ENCODE assay signal across 16 cellular contexts in the genomic region with DNA sequence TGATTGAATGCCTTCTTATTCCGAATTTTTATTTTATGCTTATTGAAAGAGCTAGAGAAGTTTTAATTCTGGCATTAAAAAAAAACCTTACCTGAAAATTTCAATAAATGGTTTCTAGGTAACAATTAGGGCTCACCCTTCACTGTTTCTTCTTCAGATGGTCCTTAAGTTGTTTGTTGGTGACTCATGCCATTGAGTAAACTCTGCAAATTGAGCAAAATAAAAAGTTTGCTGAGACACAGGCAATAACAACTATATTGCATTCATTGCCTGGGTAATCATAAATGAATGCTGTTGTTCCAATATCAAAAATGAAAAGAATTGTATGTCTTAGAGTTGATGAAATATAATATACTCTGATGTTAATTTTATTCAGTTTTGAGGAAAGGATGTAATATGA.
A peak's percentile ranks its signal among the peaks of the same experiment; 100 is the strongest.
DNase-seq lines count a peak whose midpoint lies in the region; TF ChIP-seq lines count a peak whose summit lies in the region.
"Had no signal": no experiment of that assay in that cellular context is flagged by ENCODE, and none has a peak within 500 bp of the region (broad histone marks: within the 10 kb centered on the region; RNA-seq: fewer than 3 reads in every experiment).

No MANE protein-coding gene starts in this region.

- H4K8ac ChIP-seq in mesenchymal stem cell (ENCODE audit: low read length): no peak overlapping the region

- intact Hi-C loops in colonic mucosa (cut with DNase I): no loop called here

- no peak overlapping the region for H2BK120ac ChIP-seq in mesenchymal stem cell (ENCODE audit: low read depth, low read length)

- no peak overlapping the region for H3K23ac ChIP-seq in mesenchymal stem cell (ENCODE audit: low read length in 2 of 2)

- H3K9ac ChIP-seq in GM23248 (no peak overlapping the region), mesenchymal stem cell (ENCODE audit: low read length) (no peak overlapping the region), colonic mucosa (ENCODE audit: low read depth in 2 of 2, low read length in 2 of 2) (no peak overlapping the region)

- H3K36me3 Mint-ChIP-seq in activated CD4-positive, alpha-beta memory T cell treated with anti-CD3 and anti-CD28 coated beads, Interleukin-2, amount 10 ng/mL, durations not matched to agents 7 days and 5 days (ENCODE audit: low read depth): no peaks in the 10 kb centered on the region

- no peaks in the 10 kb centered on the region for H3K27me3 Mint-ChIP-seq in activated CD4-positive, alpha-beta memory T cell treated with anti-CD3 and anti-CD28 coated beads, Interleukin-2, amount 10 ng/mL, durations not matched to agents 7 days and 5 days
- H3K27me3 Mint-ChIP-seq: B cell; CD4-positive, alpha-beta T cell had no signal

- H3K27ac ChIP-seq in GM23248 (no peak overlapping the region), mesenchymal stem cell (ENCODE audit: low read length, poor library complexity, severe bottlenecking) (no peak overlapping the region), colonic mucosa (no peak overlapping the region)

- peaks cover 5% of the 10 kb centered on the region; the same call in 1 of the 2 replicates for H3K79me2 ChIP-seq in GM23248 (ENCODE audit: insufficient read depth)

- no peak overlapping the region for H3K4ac ChIP-seq in mesenchymal stem cell (ENCODE audit: low read depth in 1 of 2, low read length in 2 of 2)

- CTCF ChIA-PET in activated CD4-positive, alpha-beta memory T cell treated with anti-CD3 and anti-CD28 coated beads, Interleukin-2, amount 10 ng/mL, durations not matched to agents 7 days and 5 days (lab: Charles Lee): no interaction called here

- H3K14ac ChIP-seq in mesenchymal stem cell (ENCODE audit: low read length in 2 of 2): no peak overlapping the region

- no peak overlapping the region for H2BK12ac ChIP-seq in mesenchymal stem cell (ENCODE audit: low read length in 2 of 2)

- peaks cover 3% of the 10 kb centered on the region for H3K9me3 Mint-ChIP-seq in activated CD4-positive, alpha-beta memory T cell treated with anti-CD3 and anti-CD28 coated beads, Interleukin-2, amount 10 ng/mL, durations not matched to agents 7 days and 5 days
- H3K9me3 Mint-ChIP-seq: CD4-positive, alpha-beta T cell had no signal

- no peak overlapping the region for H2AK5ac ChIP-seq in mesenchymal stem cell (ENCODE audit: low read length, severe bottlenecking)

- H3K4me1 ChIP-seq in GM23248 (ENCODE audit: insufficient read depth): no peaks in the 10 kb centered on the region
- no peaks in the 10 kb centered on the region for H3K4me1 ChIP-seq in mesenchymal stem cell (ENCODE audit: control insufficient read depth, insufficient read depth, low read depth, low read length)
- H3K4me1 ChIP-seq in colonic mucosa: no peaks in the 10 kb centered on the region

- H3K4me3 ChIP-seq in GM23248 (no peak overlapping the region), epithelial cell of esophagus (ENCODE audit: low read length) (no peak overlapping the region), mesenchymal stem cell (ENCODE audit: insufficient read depth in 1 of 2, low read depth in 1 of 2, low read length in 2 of 2) (no peak overlapping the region), colonic mucosa (no peak overlapping the region)

- H3K18ac ChIP-seq in mesenchymal stem cell (ENCODE audit: low read depth in 1 of 2, low read length in 2 of 2): no peak overlapping the region

- DNase-seq in GM23248 (peak; percentile 38), LHCN-M2 (ENCODE audit: low read depth) (peak; percentile 30), epithelial cell of esophagus (ENCODE audit: low read depth) (peak; percentile 18), mesenchymal stem cell (peak; percentile 7), H4 (ENCODE audit: low spot score) (no peak), colonic mucosa (no peak)
- DNase-seq in activated CD4-positive, alpha-beta memory T cell treated with anti-CD3 and anti-CD28 coated beads, Interleukin-2, amount 10 ng/mL, durations not matched to agents 7 days and 5 days: no peak
- DNase-seq: C1 segment of cervical spinal cord; Calu3; CD4-positive, alpha-beta T cell; DMS 273 treated with DMSO at 0.1 percent for 48 hours; DND-41; GF-D8; H7; IMR-90 had no signal

- WGBS in GM23248 (ENCODE audit: low coverage in 1 of 2, low lambda C conversion rate in 2 of 2, missing lambda C conversion rate in 2 of 2), 2 experiments: 93 to 100% methylated on average over 1 of the region's 1 CpG
- no CpG with 5 or more reads among the region's 1 CpG for WGBS in mesenchymal stem cell

- no peaks in the 10 kb centered on the region for H3K9me3 ChIP-seq in GM23248 (ENCODE audit: low read depth)
- H3K9me3 ChIP-seq in mesenchymal stem cell (ENCODE audit: control insufficient read depth, low read length): no peaks in the 10 kb centered on the region
- H3K9me3 ChIP-seq in colonic mucosa: no peaks in the 10 kb centered on the region

- H3K4me3 Mint-ChIP-seq in activated CD4-positive, alpha-beta memory T cell treated with anti-CD3 and anti-CD28 coated beads, Interleukin-2, amount 10 ng/mL, durations not matched to agents 7 days and 5 days: no peak overlapping the region
- H3K4me3 Mint-ChIP-seq: B cell; CD4-positive, alpha-beta T cell had no signal

- no peaks in the 10 kb centered on the region for H3K79me1 ChIP-seq in mesenchymal stem cell (replicated peaks; ENCODE audit: low read length, poor library complexity, severe bottlenecking)

- peaks cover 8% of the 10 kb centered on the region; the same call in 1 of the 2 replicates for H3F3A ChIP-seq in GM23248 (ENCODE audit: insufficient read depth)

- H4K91ac ChIP-seq in mesenchymal stem cell (ENCODE audit: low read length): no peak overlapping the region

- POLR2A ChIA-PET in activated CD4-positive, alpha-beta memory T cell treated with anti-CD3 and anti-CD28 coated beads, Interleukin-2, amount 10 ng/mL, durations not matched to agents 7 days and 5 days (lab: Charles Lee): no interaction called here

- no peaks in the 10 kb centered on the region for H4K20me1 ChIP-seq in GM23248 (ENCODE audit: insufficient read depth)

- no peak overlapping the region for H2BK15ac ChIP-seq in mesenchymal stem cell (ENCODE audit: low read depth, poor library complexity, severe bottlenecking)

- no peak overlapping the region for H2BK5ac ChIP-seq in mesenchymal stem cell (ENCODE audit: low read depth, low read length, poor library complexity, severe bottlenecking)

- no peaks in the 10 kb centered on the region for H3K9me2 ChIP-seq in GM23248 (ENCODE audit: insufficient read depth)

- no peak overlapping the region for H2AFZ ChIP-seq in GM23248
- no peak overlapping the region for H2AFZ ChIP-seq in mesenchymal stem cell (ENCODE audit: low read depth, low read length)

- H3K27ac Mint-ChIP-seq in activated CD4-positive, alpha-beta memory T cell treated with anti-CD3 and anti-CD28 coated beads, Interleukin-2, amount 10 ng/mL, durations not matched to agents 7 days and 5 days: no peak overlapping the region
- H3K27ac Mint-ChIP-seq: CD4-positive, alpha-beta T cell had no signal

- H3K4me1 Mint-ChIP-seq in activated CD4-positive, alpha-beta memory T cell treated with anti-CD3 and anti-CD28 coated beads, Interleukin-2, amount 10 ng/mL, durations not matched to agents 7 days and 5 days: no peaks in the 10 kb centered on the region

- in situ Hi-C loops in GM23248 (cut with MboI): no loop called here

- H3K36me3 ChIP-seq in GM23248 (ENCODE audit: low read depth) (no peaks in the 10 kb centered on the region), mesenchymal stem cell (ENCODE audit: control insufficient read depth in 1 of 2, insufficient read depth in 2 of 2, low read depth in 1 of 2, low read length in 2 of 2) (no peaks in the 10 kb centered on the region), colonic mucosa (no peaks in the 10 kb centered on the region)

- H3K27me3 ChIP-seq in GM23248 (replicated peaks; ENCODE audit: insufficient read depth) (no peaks in the 10 kb centered on the region), mesenchymal stem cell (ENCODE audit: control insufficient read depth in 1 of 2, insufficient read depth in 1 of 2, low read length in 2 of 2) (no peaks in the 10 kb centered on the region), colonic mucosa (no peaks in the 10 kb centered on the region)

- TF ChIP-seq CTCF in epithelial cell of esophagus (IDR thresholded peaks at IDR 0.05; ENCODE audit: insufficient read depth, low read depth, low read length, missing control alignments) (no peak), colonic mucosa (IDR thresholded peaks at IDR 0.05) (no peak)

- H3K4me2 ChIP-seq in GM23248 (ENCODE audit: unreplicated experiment) (no peak overlapping the region), mesenchymal stem cell (ENCODE audit: low read length, poor library complexity, severe bottlenecking) (no peak overlapping the region)

Comparison
In these comparisons a context has a peak if more than half of its experiments do, and no peak if none do; other contexts are left out.
1. DNase-seq: peak in GM23248 (single experiment), LHCN-M2 (single experiment), epithelial cell of esophagus (single experiment) and mesenchymal stem cell (single experiment); none in activated CD4-positive, alpha-beta memory T cell treated with anti-CD3 and anti-CD28 coated beads, Interleukin-2, amount 10 ng/mL, durations not matched to agents 7 days and 5 days (single experiment), H4 (single experiment) and colonic mucosa (single experiment).